16 cellular contexts compared by ENCODE assay signal in genomic region chr2:61759718-61760117, GRCh38.
A peak's percentile ranks its signal among the peaks of the same experiment; 100 is the strongest.
DNase-seq lines count a peak whose midpoint lies in the region; ATAC-seq, FAIRE-seq and TF ChIP-seq lines count a peak whose summit lies in the region.
"Had no signal": no experiment of that assay in that cellular context is flagged by ENCODE, and none has a peak within 500 bp of the region (broad histone marks: within the 10 kb centered on the region; RNA-seq: fewer than 3 reads in every experiment).

No MANE protein-coding gene starts in this region.

- CTCF ChIA-PET in AG04450 (lab: Charles Lee): no interaction called here

- H3K4me1 Mint-ChIP-seq in activated T-cell treated with anti-CD3 and anti-CD28 coated beads, Interleukin-2, amount 50 U/mL, for 24 hours (ENCODE audit: low read depth): peaks cover 42% of the 10 kb centered on the region

- no peaks in the 10 kb centered on the region for H3K4me1 ChIP-seq in prostate gland (replicated peaks)

- 73% methylated on average over 2 of the region's 2 CpGs for WGBS in prostate gland

- no peaks in the 10 kb centered on the region for H3K27me3 ChIP-seq in AG04450 (ENCODE audit: control insufficient read depth, insufficient read depth, low read length)
- H3K27me3 ChIP-seq in prostate gland (replicated peaks; ENCODE audit: insufficient read depth): no peaks in the 10 kb centered on the region
- H3K27me3 ChIP-seq: SJSA1 had no signal

- DNase-seq in AG04450 (ENCODE audit: low read depth, low spot score) (peak; percentile 24), HTR-8/SVneo (ENCODE audit: insufficient read length, low spot score) (peak; percentile 50), astrocyte of the spinal cord (ENCODE audit: low read depth, low spot score) (peak; percentile 71), inferior parietal cortex (ENCODE audit: extremely low spot score) (peak; percentile 36), prostate gland (ENCODE audit: low spot score) (no peak), nucleus accumbens (lab: John Stamatoyannopoulos, UW) (no peak)
- no peak for DNase-seq in activated T-cell treated with anti-CD3 and anti-CD28 coated beads, Interleukin-2, amount 50 U/mL, for 24 hours
- DNase-seq: cerebellar nuclear complex; left ventricle myocardium inferior; NCI-H1105 treated with DMSO at 0.1 percent for 48 hours; NCI-H524 treated with DMSO at 0.1 percent for 48 hours; stimulated activated CD4-positive, alpha-beta T cell treated with anti-CD3 and anti-CD28 coated beads, Interleukin-2, amount 100 ng/mL, for 48 hours had no signal

- in situ Hi-C loops in astrocyte of the spinal cord (cut with HindIII; ENCODE audit: low sequenced_read_pairs): no loop called here

- FAIRE-seq in HTR-8/SVneo (lab: Jason Lieb, UNC): no peak

- TF ChIP-seq POLR2A in prostate gland (IDR thresholded peaks at IDR 0.05): no peak

- intact Hi-C loops in prostate gland (cut with DNase I): loop anchor here (10.0 kb wide), 1 partner anchor 615 kb away; no protein-coding TSS in a partner anchor

- no peak overlapping the region for H3K4me3 ChIP-seq in AG04450 (ENCODE audit: low read depth, low read length)
- H3K4me3 ChIP-seq in astrocyte of the spinal cord (ENCODE audit: low read depth, low read length): no peak overlapping the region
- no peak overlapping the region for H3K4me3 ChIP-seq in prostate gland
- H3K4me3 ChIP-seq: left ventricle myocardium inferior, SJSA1 had no signal

- POLR2A ChIA-PET in AG04450 (lab: Yijun Ruan, JAX): no interaction called here

- no peak overlapping the region for H3K27ac Mint-ChIP-seq in activated T-cell treated with anti-CD3 and anti-CD28 coated beads, Interleukin-2, amount 50 U/mL, for 24 hours

- no peaks in the 10 kb centered on the region for H3K27me3 Mint-ChIP-seq in activated T-cell treated with anti-CD3 and anti-CD28 coated beads, Interleukin-2, amount 50 U/mL, for 24 hours
- H3K27me3 Mint-ChIP-seq: stimulated activated naive CD8-positive, alpha-beta T cell treated with anti-CD3 and anti-CD28 coated beads, Interleukin-15, Interleukin-2, amounts not matched to agents 100 ng/mL and 50 ng/mL, for 24 hours had no signal

- H3K4me3 Mint-ChIP-seq in activated T-cell treated with anti-CD3 and anti-CD28 coated beads, Interleukin-2, amount 50 U/mL, for 24 hours: no peak overlapping the region
- H3K4me3 Mint-ChIP-seq: stimulated activated naive CD8-positive, alpha-beta T cell treated with anti-CD3 and anti-CD28 coated beads, Interleukin-15, Interleukin-2, amounts not matched to agents 100 ng/mL and 50 ng/mL, for 24 hours had no signal

- H3K27ac ChIP-seq in AG04450 (ENCODE audit: low read depth, low read length): no peak overlapping the region
- no peak overlapping the region for H3K27ac ChIP-seq in prostate gland
- H3K27ac ChIP-seq: C4-2B, left ventricle myocardium inferior, SJSA1 had no signal

- H3K9me3 Mint-ChIP-seq in activated T-cell treated with anti-CD3 and anti-CD28 coated beads, Interleukin-2, amount 50 U/mL, for 24 hours: peaks cover 2% of the 10 kb centered on the region
- H3K9me3 Mint-ChIP-seq: stimulated activated naive CD8-positive, alpha-beta T cell treated with anti-CD3 and anti-CD28 coated beads, Interleukin-15, Interleukin-2, amounts not matched to agents 100 ng/mL and 50 ng/mL, for 24 hours had no signal

- TF ChIP-seq CTCF in AG04450 (IDR thresholded peaks at IDR 0.05; ENCODE audit: low read depth, low read length) (no peak), astrocyte of the spinal cord (IDR thresholded peaks at IDR 0.05; ENCODE audit: low read depth, low read length) (no peak), prostate gland (IDR thresholded peaks at IDR 0.05) (no peak)

- no peak for ATAC-seq in GM19452 (IDR thresholded peaks at IDR 0.05; ENCODE audit: unreplicated experiment)

- H3K36me3 ChIP-seq in prostate gland: no peaks in the 10 kb centered on the region
- H3K36me3 ChIP-seq: left ventricle myocardium inferior, SJSA1 had no signal

- H3K36me3 Mint-ChIP-seq in activated T-cell treated with anti-CD3 and anti-CD28 coated beads, Interleukin-2, amount 50 U/mL, for 24 hours (ENCODE audit: low read depth): peaks cover 13% of the 10 kb centered on the region

- peaks cover 3% of the 10 kb centered on the region for H3K9me3 ChIP-seq in AG04450 (ENCODE audit: control insufficient read depth, insufficient read depth, low read length)
- H3K9me3 ChIP-seq in prostate gland: no peaks in the 10 kb centered on the region
- H3K9me3 ChIP-seq: SJSA1 had no signal

Comparison
In these comparisons a context has a peak if more than half of its experiments do, and no peak if none do; other contexts are left out.
1. DNase-seq: peak in AG04450 (single experiment), HTR-8/SVneo (single experiment), astrocyte of the spinal cord (single experiment) and inferior parietal cortex (single experiment); none in prostate gland (single experiment), nucleus accumbens (0 of 56) and activated T-cell treated with anti-CD3 and anti-CD28 coated beads, Interleukin-2, amount 50 U/mL, for 24 hours (single experiment).